ENCODE assay signal across 9 cellular contexts in genomic region chr1:116508984-116509980, GRCh38.
DNase-seq lines count a peak whose midpoint lies in the region; ATAC-seq, FAIRE-seq and TF ChIP-seq lines count a peak whose summit lies in the region.
"Had no signal": no experiment of that assay in that cellular context is flagged by ENCODE, and none has a peak within 500 bp of the region (broad histone marks: within the 10 kb centered on the region; RNA-seq: fewer than 3 reads in every experiment).

No MANE protein-coding gene starts in this region.

- peak overlapping the region; percentile 47; the same call in 2 of the 3 replicates for H3K27ac ChIP-seq in K562 (ENCODE audit: extremely low read depth, low read depth, low read length)
- H3K27ac ChIP-seq in trophoblast cell (ENCODE audit: low read depth, low read length) = no peak overlapping the region
- no peak overlapping the region for H3K27ac ChIP-seq in Karpas-422 (ENCODE audit: low read length)

- no peak overlapping the region for H2BK12ac ChIP-seq in trophoblast cell (ENCODE audit: low read length)

- no peak overlapping the region for H2BK5ac ChIP-seq in trophoblast cell (ENCODE audit: low read depth, low read length, poor library complexity)

- DNase-seq in Calu3 (peak; percentile 41), H54 (ENCODE audit: insufficient read length, low spot score) (peak; percentile 50), NOMO-1 (lab: John Stamatoyannopoulos, UW; ENCODE audit: unreplicated experiment in 2 of 2) (peak; percentile 77 to 93), K562 (ENCODE audit: extremely low read depth in 1 of 4, low spot score in 3 of 4) (peak in 3 of 4 experiments; percentile 45 to 59 (median 51)), trophoblast cell (peak; percentile 18 to 21), occipital lobe (lab: John Stamatoyannopoulos, UW) (no peak), Ammon's horn (ENCODE audit: low spot score) (no peak), Karpas-422 (no peak)

- 48% methylated on average over 3 of the region's 3 CpGs for WGBS in K562 (ENCODE audit: insufficient coverage, low coverage, missing lambda C conversion rate)
- no CpG with 5 or more reads among the region's 3 CpGs for WGBS in trophoblast cell (ENCODE audit: extremely low coverage, insufficient coverage, insufficient read length)

- H2AK5ac ChIP-seq in trophoblast cell (ENCODE audit: low read length) = no peak overlapping the region

- POLR2A ChIA-PET in K562 (lab: Yijun Ruan, JAX) = interaction anchor here (0.6 to 1.1 kb wide), 3 partner anchors 11 to 42 kb away, joined by 3 to 4 read pairs (median 3); no protein-coding TSS in a partner anchor

- H3K14ac ChIP-seq in trophoblast cell (ENCODE audit: low read length) = no peak overlapping the region

- H3K4me2 ChIP-seq in K562 (ENCODE audit: insufficient read depth, low read length) = no peak overlapping the region; the same call in 1 of the 2 replicates
- H3K4me2 ChIP-seq in trophoblast cell (ENCODE audit: low read length) = no peak overlapping the region
- no peak overlapping the region for H3K4me2 ChIP-seq in Karpas-422 (ENCODE audit: low read depth, low read length, poor library complexity, severe bottlenecking)

- no peak overlapping the region for H4K12ac ChIP-seq in trophoblast cell (ENCODE audit: low read depth, low read length)

- H3K4me1 ChIP-seq in K562 (replicated peaks in 1 of 2; ENCODE audit: control insufficient read depth in 2 of 2, insufficient read depth in 2 of 2, low read length in 2 of 2) (peaks cover 19 to 45% of the 10 kb centered on the region in 2 experiments), trophoblast cell (ENCODE audit: control insufficient read depth in 1 of 2, insufficient read depth in 2 of 2, low read length in 2 of 2) (peaks cover 0 to 2% of the 10 kb centered on the region in 2 experiments), Karpas-422 (ENCODE audit: low read length) (no peaks in the 10 kb centered on the region)

- H3K4me3 Mint-ChIP-seq in Calu3 (ENCODE audit: low read depth, unreplicated experiment) = peak overlapping the region; percentile 37
- H3K4me3 Mint-ChIP-seq: IgD-negative memory B cell had no signal

- H3K9ac ChIP-seq in K562 (ENCODE audit: insufficient read depth in 1 of 2, low read depth in 2 of 2, low read length in 2 of 2) (peak overlapping the region in 1 of 2 experiments; percentile 46; a peak in 1 of 4 replicates), trophoblast cell (ENCODE audit: low read length) (no peak overlapping the region), Karpas-422 (ENCODE audit: low read length) (no peak overlapping the region)

- TF ChIP-seq POLR2A in H54 (IDR thresholded peaks at IDR 0.05; ENCODE audit: low read depth, low read length) (no peak), K562 (conservative IDR thresholded peaks at IDR 0.05) (no peak)

- no peak overlapping the region for H3K18ac ChIP-seq in trophoblast cell (ENCODE audit: low read length)

- no peak for TF ChIP-seq RAD21 in K562 (CRISPR knock-in tag; conservative IDR thresholded peaks at IDR 0.05 in 1 of 2, IDR thresholded peaks at IDR 0.05 in 1 of 2)

- H2AFZ ChIP-seq in K562 (ENCODE audit: low read depth, low read length) (peak overlapping the region; percentile 60; the same call in 1 of the 2 replicates), trophoblast cell (ENCODE audit: insufficient read depth, low read length, poor library complexity) (no peak overlapping the region), Karpas-422 (ENCODE audit: low read length) (no peak overlapping the region)

- no peak overlapping the region for H3K4ac ChIP-seq in trophoblast cell (ENCODE audit: low read depth, low read length)

- no peak overlapping the region for H3K23ac ChIP-seq in trophoblast cell (ENCODE audit: low read length)

- H4K20me1 ChIP-seq in K562 (replicated peaks; ENCODE audit: control insufficient read depth, insufficient read depth, low read length) (no peaks in the 10 kb centered on the region), Karpas-422 (ENCODE audit: insufficient read depth, low read depth, low read length) (no peaks in the 10 kb centered on the region)

- H3K36me3 ChIP-seq in K562 (ENCODE audit: control insufficient read depth, insufficient read depth, low read length) (peaks cover 5% of the 10 kb centered on the region; the same call in 1 of the 3 replicates), trophoblast cell (ENCODE audit: control insufficient read depth in 1 of 2, insufficient read depth in 2 of 2, low read length in 2 of 2) (no peaks in the 10 kb centered on the region), Karpas-422 (ENCODE audit: insufficient read depth, low read length) (no peaks in the 10 kb centered on the region)

- H3K27me3 Mint-ChIP-seq in Calu3 (ENCODE audit: unreplicated experiment) = no peaks in the 10 kb centered on the region
- H3K27me3 Mint-ChIP-seq: IgD-negative memory B cell had no signal

- no peaks in the 10 kb centered on the region for H3K9me1 ChIP-seq in K562 (ENCODE audit: control insufficient read depth, insufficient read depth, low read length)

- no peak overlapping the region for H4K8ac ChIP-seq in trophoblast cell (ENCODE audit: low read depth, low read length)

- no peaks in the 10 kb centered on the region for H3K9me3 ChIP-seq in K562 (replicated peaks; ENCODE audit: control insufficient read depth, insufficient read depth, low read depth, low read length)
- no peaks in the 10 kb centered on the region for H3K9me3 ChIP-seq in trophoblast cell (ENCODE audit: insufficient read depth, low read depth, low read length)
- H3K9me3 ChIP-seq in Karpas-422 (ENCODE audit: low read length) = no peaks in the 10 kb centered on the region

- H3K4me1 Mint-ChIP-seq in Calu3 (ENCODE audit: low read depth, unreplicated experiment) = peaks cover 50% of the 10 kb centered on the region

- no peaks in the 10 kb centered on the region for H3K79me1 ChIP-seq in trophoblast cell (ENCODE audit: low read length)

- TF ChIP-seq EP300 in K562 (IDR thresholded peaks at IDR 0.05; ENCODE audit: low read length) = no peak

- CTCF ChIA-PET in Calu3 (lab: Charles Lee) = interaction anchor here (0.7 kb wide), 1 partner anchor 151 kb away, joined by 3 read pairs; no protein-coding TSS in a partner anchor
- CTCF ChIA-PET in K562 (lab: Yijun Ruan, JAX; ENCODE audit: low intra/inter-chr PET ratio) = no interaction called here

- TF ChIP-seq CTCF in Calu3 (IDR thresholded peaks at IDR 0.05; ENCODE audit: unreplicated experiment) (no peak), K562 (IDR thresholded peaks at IDR 0.05 in 2 of 3, conservative IDR thresholded peaks at IDR 0.05 in 1 of 3; ENCODE audit: insufficient read depth in 2 of 3, low read depth in 1 of 3, low read length in 3 of 3) (no peak)

- peak; percentile 10; the same call in 2 of the 3 replicates for ATAC-seq in K562

- no peak overlapping the region for H2BK120ac ChIP-seq in trophoblast cell (ENCODE audit: insufficient read depth, low read length, poor library complexity)

- FAIRE-seq in H54 (lab: Jason Lieb, UNC) = peak; percentile 55
- FAIRE-seq in K562 (lab: Jason Lieb, UNC) = no peak

- H3K9me3 Mint-ChIP-seq in Calu3 (ENCODE audit: low read depth, unreplicated experiment) = peaks cover 6% of the 10 kb centered on the region
- H3K9me3 Mint-ChIP-seq: IgD-negative memory B cell had no signal

- peaks cover 10% of the 10 kb centered on the region for H3K36me3 Mint-ChIP-seq in Calu3 (ENCODE audit: insufficient read depth, unreplicated experiment)
- H3K36me3 Mint-ChIP-seq: IgD-negative memory B cell had no signal

- peak overlapping the region; percentile 94 for H3K27ac Mint-ChIP-seq in Calu3 (ENCODE audit: unreplicated experiment)

- H3K4me3 ChIP-seq in K562 (no peak overlapping the region), trophoblast cell (ENCODE audit: low read depth, low read length) (no peak overlapping the region), Karpas-422 (ENCODE audit: low read length) (no peak overlapping the region)

- intact Hi-C loops in Calu3 (cut with micrococcal nuclease; ENCODE audit: unreplicated experiment) (loop anchor here (5.0 kb wide), 1 partner anchor 58 kb away; no protein-coding TSS in a partner anchor), K562 (cut with micrococcal nuclease) (loop anchor here (10.0 kb wide), 1 partner anchor 546 kb away; no protein-coding TSS in a partner anchor)

- H3K79me2 ChIP-seq in K562 (ENCODE audit: control insufficient read depth, insufficient read depth, low read length) (no peaks in the 10 kb centered on the region), trophoblast cell (ENCODE audit: control insufficient read depth, insufficient read depth, low read length, poor library complexity) (no peaks in the 10 kb centered on the region), Karpas-422 (ENCODE audit: low read length) (no peaks in the 10 kb centered on the region)

- no peak overlapping the region for H4K91ac ChIP-seq in trophoblast cell (ENCODE audit: low read depth, low read length)

- H3K9me2 ChIP-seq in Karpas-422 (replicated peaks; ENCODE audit: insufficient read depth, low read length) = no peaks in the 10 kb centered on the region

- BruUV-seq in Calu3 (replicated peaks; lab: Mats Ljungman, UMichigan) (no TSS peak), K562 (replicated peaks; lab: Mats Ljungman, UMichigan) (no TSS peak)

- in situ Hi-C loops in K562 (cut with MboI) = loop anchor here (5.0 to 10.0 kb wide), 2 partner anchors 548 to 704 kb away; no protein-coding TSS in a partner anchor

- no peaks in the 10 kb centered on the region for H3K27me3 ChIP-seq in K562 (ENCODE audit: control insufficient read depth in 2 of 2, insufficient read depth in 2 of 2, low read length in 2 of 2)
- no peaks in the 10 kb centered on the region for H3K27me3 ChIP-seq in trophoblast cell (ENCODE audit: insufficient read depth, low read length)
- H3K27me3 ChIP-seq in Karpas-422 (ENCODE audit: low read length) = no peaks in the 10 kb centered on the region

TF ChIP-seq in K562, 482 proteins besides CTCF, POLR2A, EP300 and RAD21 (continues in another document):
- no peak for TF ChIP-seq NEUROD1 (IDR thresholded peaks at IDR 0.05; ENCODE audit: borderline replicate concordance, low read depth, low read length, partially characterized antibody)
- TF ChIP-seq SMARCE1 (IDR thresholded peaks at IDR 0.05) = peak; percentile 52; the same call in 1 of the 2 replicates
- no peak for TF ChIP-seq ZBTB17 (CRISPR knock-in tag; IDR thresholded peaks at IDR 0.05)
- no peak for TF ChIP-seq GTF2F1 (IDR thresholded peaks at IDR 0.05; ENCODE audit: low read depth, low read length)
- no peak for TF ChIP-seq ZNF232 (CRISPR knock-in tag; IDR thresholded peaks at IDR 0.05)
- no peak for TF ChIP-seq PCBP2 (IDR thresholded peaks at IDR 0.05; ENCODE audit: low read depth, low read length, poor library complexity, severe bottlenecking)
- TF ChIP-seq HNRNPK (IDR thresholded peaks at IDR 0.05; ENCODE audit: low read depth, low read length, poor library complexity, severe bottlenecking) = no peak
- TF ChIP-seq ZNF77 (CRISPR knock-in tag; IDR thresholded peaks at IDR 0.05) = no peak
- TF ChIP-seq, protein P1, sequence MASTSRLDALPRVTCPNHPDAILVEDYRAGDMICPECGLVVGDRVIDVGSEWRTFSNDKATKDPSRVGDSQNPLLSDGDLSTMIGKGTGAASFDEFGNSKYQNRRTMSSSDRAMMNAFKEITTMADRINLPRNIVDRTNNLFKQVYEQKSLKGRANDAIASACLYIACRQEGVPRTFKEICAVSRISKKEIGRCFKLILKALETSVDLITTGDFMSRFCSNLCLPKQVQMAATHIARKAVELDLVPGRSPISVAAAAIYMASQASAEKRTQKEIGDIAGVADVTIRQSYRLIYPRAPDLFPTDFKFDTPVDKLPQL (IDR thresholded peaks at IDR 0.05; ENCODE audit: extremely low read depth, insufficient read length) = no peak

Comparison
In these comparisons a context has a peak if more than half of its experiments do, and no peak if none do; other contexts are left out.
1. DNase-seq: peak in Calu3 (single experiment), H54 (single experiment), NOMO-1 (2 of 2), K562 (3 of 4) and trophoblast cell (2 of 2); none in occipital lobe (single experiment), Ammon's horn (single experiment) and Karpas-422 (single experiment).